Comparison of ENCODE assay signal across 11 cellular contexts in the genomic region with DNA sequence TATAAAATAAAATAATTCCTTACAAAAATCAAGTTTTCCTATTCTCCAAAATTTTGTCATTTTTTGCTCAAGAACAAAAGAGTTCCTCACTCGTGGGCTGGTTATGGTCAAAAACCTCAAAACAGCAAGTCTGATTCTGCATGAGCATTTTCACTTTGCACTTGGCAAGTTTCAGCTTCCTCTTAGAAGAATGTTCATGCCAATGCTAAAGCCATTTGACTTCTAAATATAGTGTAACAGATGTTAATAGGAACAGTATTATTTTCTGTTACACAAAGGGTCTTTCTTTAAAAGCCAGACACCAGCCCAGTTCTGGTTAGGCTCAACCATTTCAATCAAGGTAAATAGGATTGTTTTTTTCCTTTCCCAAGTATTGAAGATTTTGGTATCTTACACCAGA.
DNase-seq lines count a peak whose midpoint lies in the region; ATAC-seq and TF ChIP-seq lines count a peak whose summit lies in the region.
"Had no signal": no experiment of that assay in that cellular context is flagged by ENCODE, and none has a peak within 500 bp of the region (broad histone marks: within the 10 kb centered on the region; RNA-seq: fewer than 3 reads in every experiment).

No MANE protein-coding gene starts in this region.

- no peaks in the 10 kb centered on the region for H3K9me3 ChIP-seq in osteoblast (ENCODE audit: low read depth, low read length)

- POLR2A ChIA-PET in activated CD4-positive, alpha-beta memory T cell treated with anti-CD3 and anti-CD28 coated beads for 36 hours (lab: Charles Lee) = no interaction called here

- no peak overlapping the region for H3K27ac Mint-ChIP-seq in activated CD4-positive, alpha-beta memory T cell treated with anti-CD3 and anti-CD28 coated beads for 36 hours
- no peak overlapping the region for H3K27ac Mint-ChIP-seq in chondrocyte (ENCODE audit: unreplicated experiment)
- no peak overlapping the region for H3K27ac Mint-ChIP-seq in natural killer cell treated with Interleukin-12 subunit alpha and Interleukin-12 subunit beta and Interleukin-15 and Interleukin-18, amount 100 ng/mL, for 72 hours
- H3K27ac Mint-ChIP-seq: activated naive CD4-positive, alpha-beta T cell treated with anti-CD3 and anti-CD28 coated beads, Interleukin-2, amount 50 U/mL, for 72 hours; T-helper 1 cell treated with Interleukin-12 subunit alpha and Interleukin-12 subunit beta and Interleukin-4 antibody, amounts not matched to agents 30 μg/mL and 1 μg/mL, for 36 hours had no signal

- peaks cover 8% of the 10 kb centered on the region for H3K4me1 ChIP-seq in osteoblast (ENCODE audit: insufficient read depth, low read length)

- H4K20me1 ChIP-seq in osteoblast (ENCODE audit: insufficient read depth, low read length) = no peaks in the 10 kb centered on the region

- CTCF ChIA-PET in activated CD4-positive, alpha-beta memory T cell treated with anti-CD3 and anti-CD28 coated beads for 36 hours (lab: Charles Lee) = no interaction called here

- H3K27me3 ChIP-seq in osteoblast (ENCODE audit: insufficient read depth, low read length) = no peaks in the 10 kb centered on the region

- H3K79me2 ChIP-seq in osteoblast (ENCODE audit: insufficient read depth, low read length) = no peaks in the 10 kb centered on the region

- H3K9me3 Mint-ChIP-seq in activated CD4-positive, alpha-beta memory T cell treated with anti-CD3 and anti-CD28 coated beads for 36 hours = no peaks in the 10 kb centered on the region
- peaks cover 4% of the 10 kb centered on the region for H3K9me3 Mint-ChIP-seq in chondrocyte (ENCODE audit: low read depth)
- H3K9me3 Mint-ChIP-seq in natural killer cell treated with Interleukin-12 subunit alpha and Interleukin-12 subunit beta and Interleukin-15 and Interleukin-18, amount 100 ng/mL, for 72 hours = no peaks in the 10 kb centered on the region
- H3K9me3 Mint-ChIP-seq: T-helper 1 cell treated with Interleukin-12 subunit alpha and Interleukin-12 subunit beta and Interleukin-4 antibody, amounts not matched to agents 30 μg/mL and 1 μg/mL, for 36 hours had no signal

- no peaks in the 10 kb centered on the region for H3K36me3 Mint-ChIP-seq in activated CD4-positive, alpha-beta memory T cell treated with anti-CD3 and anti-CD28 coated beads for 36 hours
- H3K36me3 Mint-ChIP-seq in chondrocyte (ENCODE audit: low read depth) = peaks cover 2% of the 10 kb centered on the region
- H3K36me3 Mint-ChIP-seq in natural killer cell treated with Interleukin-12 subunit alpha and Interleukin-12 subunit beta and Interleukin-15 and Interleukin-18, amount 100 ng/mL, for 72 hours = no peaks in the 10 kb centered on the region
- H3K36me3 Mint-ChIP-seq: activated naive CD4-positive, alpha-beta T cell treated with anti-CD3 and anti-CD28 coated beads, Interleukin-2, amount 50 U/mL, for 72 hours had no signal

- H2AFZ ChIP-seq in osteoblast (ENCODE audit: low read length) = no peak overlapping the region

- H3K4me1 Mint-ChIP-seq in activated CD4-positive, alpha-beta memory T cell treated with anti-CD3 and anti-CD28 coated beads for 36 hours (ENCODE audit: low read depth) = no peaks in the 10 kb centered on the region
- peaks cover 10% of the 10 kb centered on the region for H3K4me1 Mint-ChIP-seq in chondrocyte (ENCODE audit: low read depth)
- no peaks in the 10 kb centered on the region for H3K4me1 Mint-ChIP-seq in natural killer cell treated with Interleukin-12 subunit alpha and Interleukin-12 subunit beta and Interleukin-15 and Interleukin-18, amount 100 ng/mL, for 72 hours (ENCODE audit: low read depth in 2 of 2)

- TF ChIP-seq POLR2A in GM18505 (IDR thresholded peaks at IDR 0.05; ENCODE audit: borderline replicate concordance, extremely low read depth, insufficient read depth, insufficient read length) = no peak

- intact Hi-C loops in activated CD4-positive, alpha-beta memory T cell treated with anti-CD3 and anti-CD28 coated beads for 36 hours (cut with micrococcal nuclease) = no loop called here

- no peak overlapping the region for H3K4me3 Mint-ChIP-seq in activated CD4-positive, alpha-beta memory T cell treated with anti-CD3 and anti-CD28 coated beads for 36 hours
- no peak overlapping the region for H3K4me3 Mint-ChIP-seq in chondrocyte (ENCODE audit: unreplicated experiment)
- no peak overlapping the region for H3K4me3 Mint-ChIP-seq in natural killer cell treated with Interleukin-12 subunit alpha and Interleukin-12 subunit beta and Interleukin-15 and Interleukin-18, amount 100 ng/mL, for 72 hours
- H3K4me3 Mint-ChIP-seq: T-helper 1 cell treated with Interleukin-12 subunit alpha and Interleukin-12 subunit beta and Interleukin-4 antibody, amounts not matched to agents 30 μg/mL and 1 μg/mL, for 36 hours had no signal

- peak; percentile 70 for ATAC-seq in GM18505 (IDR thresholded peaks at IDR 0.05; ENCODE audit: unreplicated experiment)
- ATAC-seq in GM21423 (IDR thresholded peaks at IDR 0.05; ENCODE audit: unreplicated experiment) = peak; percentile 80
- ATAC-seq in HG03159 (IDR thresholded peaks at IDR 0.05; ENCODE audit: unreplicated experiment) = peak; percentile 67
- ATAC-seq in natural killer cell treated with Interleukin-12 subunit alpha and Interleukin-12 subunit beta and Interleukin-15 and Interleukin-18, amount 100 ng/mL, for 72 hours = no peak
- ATAC-seq: activated naive CD4-positive, alpha-beta T cell treated with anti-CD3 and anti-CD28 coated beads, Interleukin-2, amount 50 U/mL, for 72 hours had no signal

- no peaks in the 10 kb centered on the region for H3K36me3 ChIP-seq in osteoblast (ENCODE audit: insufficient read depth, low read length)

- H3K4me3 ChIP-seq in choroid plexus epithelial cell (ENCODE audit: low read depth, low read length) (no peak overlapping the region), osteoblast (ENCODE audit: insufficient read depth, low read length) (no peak overlapping the region)

- peak; percentile 28 for DNase-seq in choroid plexus epithelial cell (ENCODE audit: low read depth)
- DNase-seq in osteoblast (ENCODE audit: insufficient read length, low spot score, missing footprints) = no peak
- DNase-seq in activated CD4-positive, alpha-beta memory T cell treated with anti-CD3 and anti-CD28 coated beads for 36 hours = no peak
- DNase-seq in chondrocyte (ENCODE audit: low spot score) = no peak
- DNase-seq in natural killer cell treated with Interleukin-12 subunit alpha and Interleukin-12 subunit beta and Interleukin-15 and Interleukin-18, amount 100 ng/mL, for 72 hours (ENCODE audit: low spot score) = no peak
- DNase-seq: NCI-H2171 had no signal

- no peak overlapping the region for H3K4me2 ChIP-seq in osteoblast (ENCODE audit: insufficient read depth, low read length)

- H3K27me3 Mint-ChIP-seq in activated CD4-positive, alpha-beta memory T cell treated with anti-CD3 and anti-CD28 coated beads for 36 hours = no peaks in the 10 kb centered on the region
- no peaks in the 10 kb centered on the region for H3K27me3 Mint-ChIP-seq in chondrocyte (ENCODE audit: low read depth)
- peaks cover 3 to 7% of the 10 kb centered on the region in 2 donors for H3K27me3 Mint-ChIP-seq in natural killer cell treated with Interleukin-12 subunit alpha and Interleukin-12 subunit beta and Interleukin-15 and Interleukin-18, amount 100 ng/mL, for 72 hours

- no peak for TF ChIP-seq CTCF in choroid plexus epithelial cell (conservative IDR thresholded peaks at IDR 0.05; ENCODE audit: low read depth, low read length)
- TF ChIP-seq CTCF in osteoblast (IDR thresholded peaks at IDR 0.05; ENCODE audit: extremely low read depth, low read depth, low read length) = no peak
- no peak for TF ChIP-seq CTCF in chondrocyte (IDR thresholded peaks at IDR 0.05)

- no peak overlapping the region for H3K27ac ChIP-seq in osteoblast (ENCODE audit: low read depth, low read length)

Comparison
In these comparisons a context has a peak if more than half of its experiments do, and no peak if none do; other contexts are left out.
1. ATAC-seq: peak in GM18505 (single experiment), GM21423 (single experiment) and HG03159 (single experiment); none in natural killer cell treated with Interleukin-12 subunit alpha and Interleukin-12 subunit beta and Interleukin-15 and Interleukin-18, amount 100 ng/mL, for 72 hours (0 of 2).